22 cellular contexts compared by ENCODE assay signal in genomic region chr21:33811147-33812024, GRCh38.
A peak's percentile ranks its signal among the peaks of the same experiment; 100 is the strongest.
DNase-seq lines count a peak whose midpoint lies in the region; ATAC-seq and TF ChIP-seq lines count a peak whose summit lies in the region.
"Had no signal": no experiment of that assay in that cellular context is flagged by ENCODE, and none has a peak within 500 bp of the region (broad histone marks: within the 10 kb centered on the region; RNA-seq: fewer than 3 reads in every experiment).

No MANE protein-coding gene starts in this region.

- POLR2A ChIA-PET in CD4-positive, alpha-beta T cell (lab: Charles Lee) = no interaction called here

- H3K4me1 Mint-ChIP-seq in CD4-positive, alpha-beta T cell (ENCODE audit: low read depth) = no peaks in the 10 kb centered on the region
- no peaks in the 10 kb centered on the region for H3K4me1 Mint-ChIP-seq in activated naive CD8-positive, alpha-beta T cell treated with anti-CD3 and anti-CD28 coated beads for 36 hours
- H3K4me1 Mint-ChIP-seq: CD4-positive, CD25-positive, alpha-beta regulatory T cell; natural killer cell had no signal

- CTCF ChIA-PET in CD4-positive, alpha-beta T cell (lab: Charles Lee) = no interaction called here

- DNase-seq in ascending aorta (ENCODE audit: low spot score in 2 of 2) (no peak), left ventricle myocardium superior (no peak), psoas muscle (no peak), DMS79 (lab: John Stamatoyannopoulos, UW) (no peak), NCI-H1105 treated with DMSO at 0.1 percent for 48 hours (lab: John Stamatoyannopoulos, UW) (no peak)
- DNase-seq in CD4-positive, alpha-beta T cell = no peak
- no peak for DNase-seq in activated naive CD8-positive, alpha-beta T cell treated with anti-CD3 and anti-CD28 coated beads for 36 hours
- DNase-seq: activated CD8-positive, alpha-beta T cell treated with anti-CD3 and anti-CD28 coated beads, Interleukin-2, amount 10 ng/mL, durations not matched to agents 7 days and 5 days; amniotic stem cell; CD4-positive, CD25-positive, alpha-beta regulatory T cell; cortex of kidney; DMS79 treated with DMSO at 0.1 percent for 48 hours; H9; MV-4-11; natural killer cell; NCI-H82; stimulated activated CD4-positive, alpha-beta T cell treated with anti-CD3 and anti-CD28 coated beads, Interleukin-4, amount 100 ng/mL, for 24 hours; SW 1271 had no signal

- H3K4me1 ChIP-seq in BLaER1 (peaks cover 32% of the 10 kb centered on the region), ascending aorta (peaks cover 8 to 19% of the 10 kb centered on the region in 2 donors), psoas muscle (peaks cover 23% of the 10 kb centered on the region)

- no peak overlapping the region for H3K27ac Mint-ChIP-seq in CD4-positive, alpha-beta T cell
- no peak overlapping the region for H3K27ac Mint-ChIP-seq in activated naive CD8-positive, alpha-beta T cell treated with anti-CD3 and anti-CD28 coated beads for 36 hours
- H3K27ac Mint-ChIP-seq: activated CD8-positive, alpha-beta T cell treated with anti-CD3 and anti-CD28 coated beads, Interleukin-2, amount 10 ng/mL, durations not matched to agents 7 days and 5 days; activated T-helper 1 cell treated with anti-CD3 and anti-CD28 coated beads, Interleukin-12 subunit alpha, Interleukin-12 subunit beta, Interleukin-2, Interleukin-4 antibody, amounts not matched to agents 30 ng/mL and 10 ng/mL and 1 ng/mL, durations not matched to agents 14 hours and 24 hours and 36 hours; CD4-positive, CD25-positive, alpha-beta regulatory T cell; natural killer cell had no signal

- H3K27ac ChIP-seq in BLaER1 = no peak overlapping the region
- peak overlapping the region; percentile 66 to 70 for H3K27ac ChIP-seq in ascending aorta
- peak overlapping the region; percentile 33 for H3K27ac ChIP-seq in psoas muscle
- no peak overlapping the region for H3K27ac ChIP-seq in CD4-positive, alpha-beta T cell (ENCODE audit: low read depth, low read length)
- H3K27ac ChIP-seq: VCaP had no signal

- 0 out of 2 replicates have a peak overlapping the region, but pooled peaks have one; percentile 3 for H3K4me2 ChIP-seq in BLaER1

- H3K4me3 ChIP-seq in BLaER1 = no peak overlapping the region
- peak overlapping the region in 1 of 2 donors; percentile 20 for H3K4me3 ChIP-seq in ascending aorta
- H3K4me3 ChIP-seq in psoas muscle = no peak overlapping the region

- WGBS in psoas muscle, 3 donors = 59 to 73% (median 63%) methylated on average over 6 of the region's 6 CpGs

- H3K27me3 ChIP-seq in BLaER1 (no peaks in the 10 kb centered on the region), ascending aorta (no peaks in the 10 kb centered on the region), psoas muscle (ENCODE audit: insufficient read depth in 3 of 3, low read length in 2 of 3) (no peaks in the 10 kb centered on the region)
- no peaks in the 10 kb centered on the region for H3K27me3 ChIP-seq in CD4-positive, alpha-beta T cell (ENCODE audit: control insufficient read depth, insufficient read depth, low read length)

- H3K27me3 Mint-ChIP-seq in CD4-positive, alpha-beta T cell = no peaks in the 10 kb centered on the region
- no peaks in the 10 kb centered on the region for H3K27me3 Mint-ChIP-seq in activated naive CD8-positive, alpha-beta T cell treated with anti-CD3 and anti-CD28 coated beads for 36 hours

- peaks cover 14% of the 10 kb centered on the region for H3K36me3 ChIP-seq in BLaER1
- H3K36me3 ChIP-seq in ascending aorta = peaks cover 10 to 11% of the 10 kb centered on the region in 2 donors
- peaks cover 2 to 26% of the 10 kb centered on the region in 2 donors for H3K36me3 ChIP-seq in psoas muscle (ENCODE audit: insufficient read depth in 1 of 2, low read depth in 1 of 2)

- TF ChIP-seq CTCF in ascending aorta (IDR thresholded peaks at IDR 0.05) (no peak), psoas muscle (IDR thresholded peaks at IDR 0.05) (no peak)
- no peak for TF ChIP-seq CTCF in CD4-positive, alpha-beta T cell (IDR thresholded peaks at IDR 0.05)

- no peaks in the 10 kb centered on the region for H3K36me3 Mint-ChIP-seq in CD4-positive, alpha-beta T cell (ENCODE audit: low read depth)
- H3K36me3 Mint-ChIP-seq in activated naive CD8-positive, alpha-beta T cell treated with anti-CD3 and anti-CD28 coated beads for 36 hours = no peaks in the 10 kb centered on the region
- H3K36me3 Mint-ChIP-seq: CD4-positive, CD25-positive, alpha-beta regulatory T cell; natural killer cell had no signal

- ATAC-seq in left ventricle myocardium superior (peak; percentile 18), psoas muscle (peak in 3 of 4 donors; percentile 55 to 69 (median 66))
- no peak for ATAC-seq in CD4-positive, alpha-beta T cell (ENCODE audit: poor library complexity)
- ATAC-seq: activated CD8-positive, alpha-beta T cell treated with anti-CD3 and anti-CD28 coated beads, Interleukin-2, amount 10 ng/mL, durations not matched to agents 7 days and 5 days; natural killer cell; sciatic nerve had no signal

- H3K4me3 Mint-ChIP-seq in CD4-positive, alpha-beta T cell = no peak overlapping the region
- no peak overlapping the region for H3K4me3 Mint-ChIP-seq in activated naive CD8-positive, alpha-beta T cell treated with anti-CD3 and anti-CD28 coated beads for 36 hours
- H3K4me3 Mint-ChIP-seq: activated CD8-positive, alpha-beta T cell treated with anti-CD3 and anti-CD28 coated beads, Interleukin-2, amount 10 ng/mL, durations not matched to agents 7 days and 5 days; activated T-helper 1 cell treated with anti-CD3 and anti-CD28 coated beads, Interleukin-12 subunit alpha, Interleukin-12 subunit beta, Interleukin-2, Interleukin-4 antibody, amounts not matched to agents 30 ng/mL and 10 ng/mL and 1 ng/mL, durations not matched to agents 14 hours and 24 hours and 36 hours; CD4-positive, CD25-positive, alpha-beta regulatory T cell; H9; natural killer cell had no signal

- no peaks in the 10 kb centered on the region for H3K9me3 Mint-ChIP-seq in CD4-positive, alpha-beta T cell
- H3K9me3 Mint-ChIP-seq in activated naive CD8-positive, alpha-beta T cell treated with anti-CD3 and anti-CD28 coated beads for 36 hours = no peaks in the 10 kb centered on the region
- H3K9me3 Mint-ChIP-seq: activated T-helper 1 cell treated with anti-CD3 and anti-CD28 coated beads, Interleukin-12 subunit alpha, Interleukin-12 subunit beta, Interleukin-2, Interleukin-4 antibody, amounts not matched to agents 30 ng/mL and 10 ng/mL and 1 ng/mL, durations not matched to agents 14 hours and 24 hours and 36 hours; CD4-positive, CD25-positive, alpha-beta regulatory T cell; H9; natural killer cell had no signal

- H4K20me1 ChIP-seq in BLaER1 = no peaks in the 10 kb centered on the region

- no peaks in the 10 kb centered on the region for H3K9me3 ChIP-seq in BLaER1
- H3K9me3 ChIP-seq in ascending aorta = no peaks in the 10 kb centered on the region
- H3K9me3 ChIP-seq in psoas muscle = no peaks in the 10 kb centered on the region
- no peaks in the 10 kb centered on the region for H3K9me3 ChIP-seq in CD4-positive, alpha-beta T cell (ENCODE audit: control insufficient read depth, low read length)

- intact Hi-C loops in ascending aorta (cut with DNase I) (no loop called here), left ventricle myocardium superior (cut with micrococcal nuclease) (no loop called here), psoas muscle (cut with DNase I) (no loop called here)
- intact Hi-C loops in CD4-positive, alpha-beta T cell (cut with DNase I, micrococcal nuclease) = no loop called here

- no peak overlapping the region for H3K9ac ChIP-seq in BLaER1

Comparison
In these comparisons a context has a peak if more than half of its experiments do, and no peak if none do; other contexts are left out.
1. H3K27ac ChIP-seq: peak in ascending aorta (2 of 2) and psoas muscle (single experiment); none in BLaER1 (single experiment) and CD4-positive, alpha-beta T cell (single experiment).